1 cellular context compared by ENCODE assay signal in genomic region chr2:1730047-1730937, GRCh38.
TF ChIP-seq lines count a peak whose summit lies in the region.

No MANE protein-coding gene starts in this region.

TF ChIP-seq in H1, 55 proteins besides CTCF, POLR2A, EP300 and RAD21:
- no peak for TF ChIP-seq TEAD4 (IDR thresholded peaks at IDR 0.05; ENCODE audit: low read depth, low read length)
- no peak for TF ChIP-seq SIN3A (conservative IDR thresholded peaks at IDR 0.05 in 1 of 2, IDR thresholded peaks at IDR 0.05 in 1 of 2; ENCODE audit: low read depth in 1 of 2, low read length in 2 of 2)
- TF ChIP-seq YY1 (IDR thresholded peaks at IDR 0.05; ENCODE audit: low read depth, low read length) = peak; percentile 30; the same call in 1 of the 2 replicates
